Comparison of ENCODE assay signal across 13 cellular contexts in genomic region chr2:81077396-81077795, GRCh38.
"Had no signal": no experiment of that assay in that cellular context is flagged by ENCODE, and none has a peak within 500 bp of the region (broad histone marks: within the 10 kb centered on the region; RNA-seq: fewer than 3 reads in every experiment).

No MANE protein-coding gene starts in this region.

- H3K27me3 ChIP-seq: ascending aorta, dorsolateral prefrontal cortex, esophagus muscularis mucosa, tibial nerve, vagina had no signal

- H3K4me3 ChIP-seq: ascending aorta, dorsolateral prefrontal cortex, esophagus muscularis mucosa, tibial nerve, vagina had no signal

- H3K4me3 Mint-ChIP-seq: activated CD4-positive, alpha-beta memory T cell treated with anti-CD3 and anti-CD28 coated beads for 36 hours; activated naive CD8-positive, alpha-beta T cell treated with anti-CD3 and anti-CD28 coated beads, Interleukin-2, amount 50 U/mL, for 24 hours; activated T-helper 1 cell treated with anti-CD3 and anti-CD28 coated beads, Interleukin-12 subunit alpha, Interleukin-12 subunit beta, Interleukin-2, Interleukin-4 antibody, amounts not matched to agents 30 ng/mL and 10 ng/mL and 1 ng/mL, durations not matched to agents 14 hours and 24 hours and 36 hours; stimulated activated effector memory CD8-positive, alpha-beta T cell treated with anti-CD3 and anti-CD28 coated beads, Interleukin-12 subunit alpha, Interleukin-12 subunit beta, amount 100 ng/mL, for 72 hours had no signal

- H3K9me3 ChIP-seq: ascending aorta, esophagus muscularis mucosa, vagina had no signal

- H3K4me1 ChIP-seq: ascending aorta, esophagus muscularis mucosa, parathyroid adenoma, tibial nerve, vagina had no signal

- H3K36me3 ChIP-seq: ascending aorta, esophagus muscularis mucosa, tibial nerve, vagina had no signal

- DNase-seq: activated CD4-positive, alpha-beta memory T cell treated with anti-CD3 and anti-CD28 coated beads for 36 hours; activated naive CD4-positive, alpha-beta T cell treated with Interleukin-2 at 50 U/mL for 16 hours; activated naive CD8-positive, alpha-beta T cell treated with anti-CD3 and anti-CD28 coated beads, Interleukin-2, amount 50 U/mL, for 24 hours; dorsolateral prefrontal cortex; kidney; small intestine had no signal

- H3K27me3 Mint-ChIP-seq: activated CD4-positive, alpha-beta memory T cell treated with anti-CD3 and anti-CD28 coated beads for 36 hours; activated naive CD8-positive, alpha-beta T cell treated with anti-CD3 and anti-CD28 coated beads, Interleukin-2, amount 50 U/mL, for 24 hours had no signal

- H3K27ac ChIP-seq: ascending aorta, dorsolateral prefrontal cortex, esophagus muscularis mucosa, parathyroid adenoma, tibial nerve, vagina had no signal

- H3K4me1 Mint-ChIP-seq: activated naive CD8-positive, alpha-beta T cell treated with anti-CD3 and anti-CD28 coated beads, Interleukin-2, amount 50 U/mL, for 24 hours; stimulated activated effector memory CD8-positive, alpha-beta T cell treated with anti-CD3 and anti-CD28 coated beads, Interleukin-12 subunit alpha, Interleukin-12 subunit beta, amount 100 ng/mL, for 72 hours had no signal

- H3K36me3 Mint-ChIP-seq: activated CD4-positive, alpha-beta memory T cell treated with anti-CD3 and anti-CD28 coated beads for 36 hours; stimulated activated effector memory CD8-positive, alpha-beta T cell treated with anti-CD3 and anti-CD28 coated beads, Interleukin-12 subunit alpha, Interleukin-12 subunit beta, amount 100 ng/mL, for 72 hours had no signal

- H3K9ac ChIP-seq: parathyroid adenoma had no signal

- H3K27ac Mint-ChIP-seq: activated CD4-positive, alpha-beta memory T cell treated with anti-CD3 and anti-CD28 coated beads for 36 hours; activated naive CD8-positive, alpha-beta T cell treated with anti-CD3 and anti-CD28 coated beads, Interleukin-2, amount 50 U/mL, for 24 hours; activated T-helper 1 cell treated with anti-CD3 and anti-CD28 coated beads, Interleukin-12 subunit alpha, Interleukin-12 subunit beta, Interleukin-2, Interleukin-4 antibody, amounts not matched to agents 30 ng/mL and 10 ng/mL and 1 ng/mL, durations not matched to agents 14 hours and 24 hours and 36 hours; stimulated activated effector memory CD8-positive, alpha-beta T cell treated with anti-CD3 and anti-CD28 coated beads, Interleukin-12 subunit alpha, Interleukin-12 subunit beta, amount 100 ng/mL, for 72 hours had no signal

- H3K79me2 ChIP-seq: parathyroid adenoma had no signal

- H2AFZ ChIP-seq: parathyroid adenoma had no signal

- ATAC-seq: activated naive CD8-positive, alpha-beta T cell treated with anti-CD3 and anti-CD28 coated beads, Interleukin-2, amount 50 U/mL, for 24 hours; stimulated activated effector memory CD8-positive, alpha-beta T cell treated with anti-CD3 and anti-CD28 coated beads, Interleukin-12 subunit alpha, Interleukin-12 subunit beta, amount 100 ng/mL, for 72 hours had no signal
